12 cellular contexts compared by ENCODE assay signal in genomic region chr2:3460831-3461544, GRCh38. TPM values are rescaled to one million over a fixed set of nuclear protein-coding genes. Genes with fewer than 3 reads are reported as not detected.
DNase-seq lines count a peak whose midpoint lies in the region; ATAC-seq and TF ChIP-seq lines count a peak whose summit lies in the region.
"Had no signal": no experiment of that assay in that cellular context is flagged by ENCODE, and none has a peak within 500 bp of the region (broad histone marks: within the 10 kb centered on the region; RNA-seq: fewer than 3 reads in every experiment).

No MANE protein-coding gene starts in this region.

- H3K9ac ChIP-seq in neural cell (ENCODE audit: low read length), result peak overlapping the region; percentile 46

- H3K36me3 Mint-ChIP-seq in activated naive CD8-positive, alpha-beta T cell treated with anti-CD3 and anti-CD28 coated beads, Interleukin-2, amount 10 ng/mL, durations not matched to agents 7 days and 5 days, result peaks cover 12% of the 10 kb centered on the region
- H3K36me3 Mint-ChIP-seq in activated naive CD8-positive, alpha-beta T cell treated with anti-CD3 and anti-CD28 coated beads, Interleukin-2, amount 50 U/mL, for 24 hours (ENCODE audit: low read depth), result peaks cover 16% of the 10 kb centered on the region

- H3K27me3 ChIP-seq in dorsolateral prefrontal cortex (no peaks in the 10 kb centered on the region), neural cell (ENCODE audit: insufficient read depth, low read depth, low read length) (no peaks in the 10 kb centered on the region), uterus (no peaks in the 10 kb centered on the region), esophagus squamous epithelium (no peaks in the 10 kb centered on the region)

- H3K79me2 ChIP-seq in neural cell (replicated peaks; ENCODE audit: insufficient read depth, low read length), result no peaks in the 10 kb centered on the region

- TF ChIP-seq EP300 in neural cell (conservative IDR thresholded peaks at IDR 0.05; ENCODE audit: poor library complexity, severe bottlenecking), result no peak

- H3K27me3 Mint-ChIP-seq in activated naive CD8-positive, alpha-beta T cell treated with anti-CD3 and anti-CD28 coated beads, Interleukin-2, amount 10 ng/mL, durations not matched to agents 7 days and 5 days, result no peaks in the 10 kb centered on the region
- no peaks in the 10 kb centered on the region for H3K27me3 Mint-ChIP-seq in activated naive CD8-positive, alpha-beta T cell treated with anti-CD3 and anti-CD28 coated beads, Interleukin-2, amount 50 U/mL, for 24 hours
- H3K27me3 Mint-ChIP-seq: activated naive CD8-positive, alpha-beta T cell had no signal

- H3K9me2 ChIP-seq in neural cell (ENCODE audit: insufficient read depth, low read length), result no peaks in the 10 kb centered on the region

- peaks cover 7% of the 10 kb centered on the region for H3K4me1 Mint-ChIP-seq in activated naive CD8-positive, alpha-beta T cell treated with anti-CD3 and anti-CD28 coated beads, Interleukin-2, amount 10 ng/mL, durations not matched to agents 7 days and 5 days
- H3K4me1 Mint-ChIP-seq in activated naive CD8-positive, alpha-beta T cell treated with anti-CD3 and anti-CD28 coated beads, Interleukin-2, amount 50 U/mL, for 24 hours, result peaks cover 3% of the 10 kb centered on the region

- H3K27ac ChIP-seq in dorsolateral prefrontal cortex (peak overlapping the region in 43 of 59 donors; percentile 8 to 81 (median 57)), neural cell (ENCODE audit: low read length) (peak overlapping the region; percentile 34), uterus (peak overlapping the region in 1 of 2 donors; percentile 45), esophagus squamous epithelium (no peak overlapping the region)
- H3K27ac ChIP-seq: epithelial cell of prostate had no signal

- H3K4me3 ChIP-seq in dorsolateral prefrontal cortex (no peak overlapping the region), neural cell (ENCODE audit: low read length) (no peak overlapping the region), uterus (no peak overlapping the region), esophagus squamous epithelium (no peak overlapping the region)

- H3K9me3 ChIP-seq in neural cell (ENCODE audit: low read length) (no peaks in the 10 kb centered on the region), uterus (no peaks in the 10 kb centered on the region), esophagus squamous epithelium (no peaks in the 10 kb centered on the region)

- 79 to 87% methylated on average over 16 to 21 of the region's 34 CpGs for WGBS in esophagus squamous epithelium, 2 donors

- H3K4me2 ChIP-seq in neural cell (ENCODE audit: low read length), result no peak overlapping the region

- POLR2A ChIA-PET in activated naive CD8-positive, alpha-beta T cell treated with anti-CD3 and anti-CD28 coated beads, Interleukin-2, amount 10 ng/mL, durations not matched to agents 7 days and 5 days (lab: Charles Lee), result no interaction called here
- POLR2A ChIA-PET in HEK293T (lab: Yijun Ruan, JAX), result no interaction called here

- H3K36me3 ChIP-seq in neural cell (ENCODE audit: insufficient read depth, low read length) (peaks cover 6% of the 10 kb centered on the region), uterus (no peaks in the 10 kb centered on the region), esophagus squamous epithelium (peaks cover 11 to 93% (median 32%) of the 10 kb centered on the region in 3 donors)

- no peaks in the 10 kb centered on the region for H3F3A ChIP-seq in neural cell (ENCODE audit: insufficient read depth, low read length, poor library complexity, severe bottlenecking)

- intact Hi-C loops in dorsolateral prefrontal cortex (cut with DNase I) (loop anchor here (5.0 to 10.0 kb wide), 2 partner anchors 66 to 84 kb away; partner anchors contain the start of genes EIPR1 (in 1 of the 2) and TRAPPC12 (in 1 of the 2)), uterus (cut with DNase I; ENCODE audit: low total_unique reads) (no loop called here), esophagus squamous epithelium (cut with DNase I) (no loop called here)

- TF ChIP-seq POLR2A in uterus (IDR thresholded peaks at IDR 0.05), result no peak
- TF ChIP-seq POLR2A in esophagus squamous epithelium (IDR thresholded peaks at IDR 0.05), result no peak

- H3K4me1 ChIP-seq in uterus (no peaks in the 10 kb centered on the region), esophagus squamous epithelium (peaks cover 0 to 5% (median 0%) of the 10 kb centered on the region in 3 donors)

- H4K20me1 ChIP-seq in neural cell (ENCODE audit: insufficient read depth), result no peaks in the 10 kb centered on the region

- H3K4me3 Mint-ChIP-seq in activated naive CD8-positive, alpha-beta T cell treated with anti-CD3 and anti-CD28 coated beads, Interleukin-2, amount 10 ng/mL, durations not matched to agents 7 days and 5 days, result no peak overlapping the region
- H3K4me3 Mint-ChIP-seq in activated naive CD8-positive, alpha-beta T cell treated with anti-CD3 and anti-CD28 coated beads, Interleukin-2, amount 50 U/mL, for 24 hours, result no peak overlapping the region
- H3K4me3 Mint-ChIP-seq: activated CD8-positive, alpha-beta T cell treated with anti-CD3 and anti-CD28 coated beads, Interleukin-2, amount 10 ng/mL, durations not matched to agents 7 days and 5 days; activated naive CD8-positive, alpha-beta T cell had no signal

- H3K27ac Mint-ChIP-seq in activated naive CD8-positive, alpha-beta T cell treated with anti-CD3 and anti-CD28 coated beads, Interleukin-2, amount 10 ng/mL, durations not matched to agents 7 days and 5 days, result peak overlapping the region; percentile 9
- H3K27ac Mint-ChIP-seq in activated naive CD8-positive, alpha-beta T cell treated with anti-CD3 and anti-CD28 coated beads, Interleukin-2, amount 50 U/mL, for 24 hours, result no peak overlapping the region
- H3K27ac Mint-ChIP-seq: activated naive CD8-positive, alpha-beta T cell had no signal

- CTCF ChIA-PET in HEK293T (lab: Yijun Ruan, JAX), result no interaction called here

- ATAC-seq in activated naive CD8-positive, alpha-beta T cell treated with anti-CD3 and anti-CD28 coated beads, Interleukin-2, amount 10 ng/mL, durations not matched to agents 7 days and 5 days (ENCODE audit: low read depth), result no peak
- no peak for ATAC-seq in activated naive CD8-positive, alpha-beta T cell treated with anti-CD3 and anti-CD28 coated beads, Interleukin-2, amount 50 U/mL, for 24 hours
- ATAC-seq: activated CD8-positive, alpha-beta T cell treated with anti-CD3 and anti-CD28 coated beads, Interleukin-2, amount 10 ng/mL, durations not matched to agents 7 days and 5 days had no signal

- no peak for TF ChIP-seq RAD21 in neural cell (conservative IDR thresholded peaks at IDR 0.05)

- H2AFZ ChIP-seq in neural cell (ENCODE audit: low read depth, low read length), result no peak overlapping the region

- DNase-seq in activated naive CD8-positive, alpha-beta T cell treated with anti-CD3 and anti-CD28 coated beads, Interleukin-2, amount 10 ng/mL, durations not matched to agents 7 days and 5 days, result no peak
- no peak for DNase-seq in activated naive CD8-positive, alpha-beta T cell treated with anti-CD3 and anti-CD28 coated beads, Interleukin-2, amount 50 U/mL, for 24 hours
- peak in 3 of 10 donors; percentile 33 to 41 (median 35) for DNase-seq in dorsolateral prefrontal cortex
- peak; percentile 14 to 18 for DNase-seq in uterus
- DNase-seq in HEK293T (ENCODE audit: extremely low spot score), result no peak
- DNase-seq in activated T-cell treated with anti-CD3 and anti-CD28 coated beads, Interleukin-2, amount 50 U/mL, for 48 hours, result no peak
- no peak for DNase-seq in esophagus squamous epithelium (lab: John Stamatoyannopoulos, UW)
- DNase-seq: activated CD8-positive, alpha-beta T cell treated with anti-CD3 and anti-CD28 coated beads, Interleukin-2, amount 10 ng/mL, durations not matched to agents 7 days and 5 days; T-helper 9 cell had no signal

- no peaks in the 10 kb centered on the region for H3K9me3 Mint-ChIP-seq in activated naive CD8-positive, alpha-beta T cell treated with anti-CD3 and anti-CD28 coated beads, Interleukin-2, amount 10 ng/mL, durations not matched to agents 7 days and 5 days
- no peaks in the 10 kb centered on the region for H3K9me3 Mint-ChIP-seq in activated naive CD8-positive, alpha-beta T cell treated with anti-CD3 and anti-CD28 coated beads, Interleukin-2, amount 50 U/mL, for 24 hours

- TF ChIP-seq CTCF in dorsolateral prefrontal cortex (IDR thresholded peaks at IDR 0.05 in 54 of 56, conservative IDR thresholded peaks at IDR 0.05 in 2 of 56; ENCODE audit: low read depth in 1 of 56, partially characterized antibody in 56 of 56) (no peak), neural cell (IDR thresholded peaks at IDR 0.05; ENCODE audit: poor library complexity, severe bottlenecking) (no peak), uterus (IDR thresholded peaks at IDR 0.05) (no peak), esophagus squamous epithelium (IDR thresholded peaks at IDR 0.05) (no peak)

TF ChIP-seq in neural cell, 6 proteins besides CTCF, POLR2A, EP300 and RAD21 (continues in another document):
- TF ChIP-seq POLR2AphosphoS5 (IDR thresholded peaks at IDR 0.05), result no peak
- TF ChIP-seq MXI1 (conservative IDR thresholded peaks at IDR 0.05; ENCODE audit: poor library complexity, severe bottlenecking), result no peak

TF ChIP-seq in HEK293T, 16 proteins besides CTCF, POLR2A, EP300 and RAD21:
- TF ChIP-seq ELF4 (IDR thresholded peaks at IDR 0.05) (no peak), BHLHE40 (IDR thresholded peaks at IDR 0.05; ENCODE audit: borderline replicate concordance) (no peak), NFRKB (IDR thresholded peaks at IDR 0.05) (no peak)

RNA-seq across cellular contexts. Expression of gene ADI1, which starts 58.3 kb away (rescaled TPM):
- 10 to 100 TPM; 16.6 to 19.5 TPM for total RNA-seq in activated naive CD8-positive, alpha-beta T cell treated with anti-CD3 and anti-CD28 coated beads, Interleukin-2, amount 10 ng/mL, durations not matched to agents 7 days and 5 days
- total RNA-seq in dorsolateral prefrontal cortex (10 to 100 TPM; 18.6 to 47.4 (median 29.0) TPM), uterus (10 to 100 TPM; 31.5 to 65.0 (median 37.9) TPM), esophagus squamous epithelium (10 to 100 TPM; 33.3 to 73.6 (median 54.9) TPM)
- 21.3 and 23.9 TPM in 2 replicates for polyA plus RNA-seq in neural cell
- 8.3 and 9.5 TPM in 2 replicates for polyA minus RNA-seq in neural cell

Comparison
In these comparisons a context has a peak if more than half of its experiments do, and no peak if none do; other contexts are left out.
1. DNase-seq: peak in uterus (2 of 2); none in activated naive CD8-positive, alpha-beta T cell treated with anti-CD3 and anti-CD28 coated beads, Interleukin-2, amount 10 ng/mL, durations not matched to agents 7 days and 5 days (single experiment), activated naive CD8-positive, alpha-beta T cell treated with anti-CD3 and anti-CD28 coated beads, Interleukin-2, amount 50 U/mL, for 24 hours (single experiment), HEK293T (single experiment), activated T-cell treated with anti-CD3 and anti-CD28 coated beads, Interleukin-2, amount 50 U/mL, for 48 hours (0 of 2) and esophagus squamous epithelium (single experiment).
2. H3K27ac ChIP-seq: peak in dorsolateral prefrontal cortex (43 of 59) and neural cell (single experiment); none in esophagus squamous epithelium (0 of 4).
3. intact Hi-C loops: an anchor here in dorsolateral prefrontal cortex (5.0 to 10.0 kb wide); none called in uterus and esophagus squamous epithelium.